In genomic region chr7:41700044-41700471, GRCh38 we compare ENCODE assay signal across 1 cellular context.
TF ChIP-seq lines count a peak whose summit lies in the region.

No MANE protein-coding gene starts in this region.

TF ChIP-seq in WTC11, 78 proteins besides CTCF, POLR2A, EP300 and RAD21 (continued from another document):
- TF ChIP-seq ATF6 (CRISPR knock-in tag; IDR thresholded peaks at IDR 0.05) (no peak), NR2C2 (CRISPR knock-in tag; IDR thresholded peaks at IDR 0.05) (no peak), ZNF532 (CRISPR knock-in tag; IDR thresholded peaks at IDR 0.05; ENCODE audit: borderline replicate concordance) (no peak), RELA (CRISPR knock-in tag; IDR thresholded peaks at IDR 0.05; ENCODE audit: borderline replicate concordance) (no peak), SMAD3 (CRISPR knock-in tag; IDR thresholded peaks at IDR 0.05; ENCODE audit: borderline replicate concordance) (no peak), FOXJ3 (CRISPR knock-in tag; IDR thresholded peaks at IDR 0.05; ENCODE audit: borderline replicate concordance) (no peak)
TF ChIP-seq in WTC11: peak in this region for 0.
